In genomic region chr1:25556791-25557476, GRCh38 we compare ENCODE assay signal across 11 cellular contexts. TPM values are rescaled to one million over a fixed set of nuclear protein-coding genes. Genes with fewer than 3 reads are reported as not detected.
A peak's percentile ranks its signal among the peaks of the same experiment; 100 is the strongest.
DNase-seq lines count a peak whose midpoint lies in the region; ATAC-seq and TF ChIP-seq lines count a peak whose summit lies in the region.
"Had no signal": no experiment of that assay in that cellular context is flagged by ENCODE, and none has a peak within 500 bp of the region (broad histone marks: within the 10 kb centered on the region; RNA-seq: fewer than 3 reads in every experiment).

No MANE protein-coding gene starts in this region.

- no peaks in the 10 kb centered on the region for H3K36me3 ChIP-seq in mucosa of descending colon (ENCODE audit: low read depth)

- ATAC-seq in mucosa of descending colon: peak; percentile 81
- no peak for ATAC-seq in GM19463 (IDR thresholded peaks at IDR 0.05; ENCODE audit: unreplicated experiment)
- ATAC-seq in HG02870 (IDR thresholded peaks at IDR 0.05; ENCODE audit: unreplicated experiment): no peak
- ATAC-seq in HG02678 (IDR thresholded peaks at IDR 0.05; ENCODE audit: unreplicated experiment): no peak
- ATAC-seq in GM19351 (IDR thresholded peaks at IDR 0.05; ENCODE audit: unreplicated experiment): no peak

- DNase-seq in DMS 273 treated with DMSO at 0.1 percent for 48 hours (lab: John Stamatoyannopoulos, UW) (peak; percentile 28), KBM-7 (peak; percentile 65), mucosa of descending colon (peak in 2 of 3 donors; percentile 57 to 74)
- DNase-seq: activated naive CD8-positive, alpha-beta T cell treated with anti-CD3 and anti-CD28 coated beads, Interleukin-2, amount 10 ng/mL, durations not matched to agents 7 days and 5 days; midbrain; NCI-H1436 treated with DMSO at 0.1 percent for 48 hours had no signal

- intact Hi-C loops in mucosa of descending colon (cut with DNase I, micrococcal nuclease): no loop called here

- in situ Hi-C loops in KBM-7 (cut with MboI; ENCODE audit: low pct_unique_long_range_greater_than_20kb, low sequenced_read_pairs): no loop called here

- H3K9me3 ChIP-seq in mucosa of descending colon: no peaks in the 10 kb centered on the region

- peak overlapping the region; percentile 30 for H3K4me3 Mint-ChIP-seq in activated naive CD8-positive, alpha-beta T cell
- H3K4me3 Mint-ChIP-seq: activated naive CD8-positive, alpha-beta T cell treated with anti-CD3 and anti-CD28 coated beads, Interleukin-2, amount 10 ng/mL, durations not matched to agents 7 days and 5 days had no signal

- H3K4me1 ChIP-seq in mucosa of descending colon (ENCODE audit: low read depth): peaks cover 30% of the 10 kb centered on the region

- TF ChIP-seq CTCF in mucosa of descending colon (IDR thresholded peaks at IDR 0.05): no peak

- no peaks in the 10 kb centered on the region for H3K9me3 Mint-ChIP-seq in activated naive CD8-positive, alpha-beta T cell (ENCODE audit: low read depth)
- H3K9me3 Mint-ChIP-seq: activated naive CD8-positive, alpha-beta T cell treated with anti-CD3 and anti-CD28 coated beads, Interleukin-2, amount 10 ng/mL, durations not matched to agents 7 days and 5 days had no signal

- H3K36me3 Mint-ChIP-seq in activated naive CD8-positive, alpha-beta T cell: no peaks in the 10 kb centered on the region

- no peaks in the 10 kb centered on the region for H3K27me3 Mint-ChIP-seq in activated naive CD8-positive, alpha-beta T cell
- H3K27me3 Mint-ChIP-seq: activated naive CD8-positive, alpha-beta T cell treated with anti-CD3 and anti-CD28 coated beads, Interleukin-2, amount 10 ng/mL, durations not matched to agents 7 days and 5 days had no signal

- peak overlapping the region; percentile 81 for H3K27ac Mint-ChIP-seq in activated naive CD8-positive, alpha-beta T cell
- H3K27ac Mint-ChIP-seq: activated naive CD8-positive, alpha-beta T cell treated with anti-CD3 and anti-CD28 coated beads, Interleukin-2, amount 10 ng/mL, durations not matched to agents 7 days and 5 days had no signal

- H3K4me3 ChIP-seq in mucosa of descending colon: no peak overlapping the region

- H3K4me1 Mint-ChIP-seq in activated naive CD8-positive, alpha-beta T cell (ENCODE audit: low read depth): peaks cover 94% of the 10 kb centered on the region

RNA-seq across cellular contexts. Expression of gene LDLRAP1, which starts 13.5 kb away (rescaled TPM):
- 10 to 100 TPM; 31.0 to 43.5 (median 37.0) TPM for total RNA-seq in mucosa of descending colon

RNA-seq across cellular contexts. Expression of gene MAN1C1, which starts 59.7 kb away (rescaled TPM):
- total RNA-seq in mucosa of descending colon: 10 to 100 TPM in 1 of 3 donors, 1 to 10 TPM in 2; 2.5 to 22.0 (median 6.1) TPM
